8 cellular contexts compared by ENCODE assay signal in genomic region chr4:77025643-77026321, GRCh38. TPM values are rescaled to one million over a fixed set of nuclear protein-coding genes. Genes with fewer than 3 reads are reported as not detected.
DNase-seq lines count a peak whose midpoint lies in the region; ATAC-seq lines count a peak whose summit lies in the region.

No MANE protein-coding gene starts in this region.

- H3K27me3 Mint-ChIP-seq in activated T-cell treated with anti-CD3 and anti-CD28 coated beads, Interleukin-2, amount 50 U/mL, for 4 hours (ENCODE audit: low read depth) = no peaks in the 10 kb centered on the region
- H3K27me3 Mint-ChIP-seq in stimulated activated memory B cell treated with anti-CD40 and anti-IgM and Interleukin-4, amounts not matched to agents 10 μg/mL and 1 μg/mL and 100 μg/mL, for 72 hours = no peaks in the 10 kb centered on the region

- H3K4me3 Mint-ChIP-seq in activated T-cell treated with anti-CD3 and anti-CD28 coated beads, Interleukin-2, amount 50 U/mL, for 4 hours = peak overlapping the region; percentile 40
- H3K4me3 Mint-ChIP-seq in stimulated activated memory B cell treated with anti-CD40 and anti-IgM and Interleukin-4, amounts not matched to agents 10 μg/mL and 1 μg/mL and 100 μg/mL, for 72 hours = no peak overlapping the region

- peaks cover 55% of the 10 kb centered on the region for H3K36me3 Mint-ChIP-seq in activated T-cell treated with anti-CD3 and anti-CD28 coated beads, Interleukin-2, amount 50 U/mL, for 4 hours (ENCODE audit: insufficient read depth)
- H3K36me3 Mint-ChIP-seq in stimulated activated memory B cell treated with anti-CD40 and anti-IgM and Interleukin-4, amounts not matched to agents 10 μg/mL and 1 μg/mL and 100 μg/mL, for 72 hours = peaks cover 78% of the 10 kb centered on the region

- H3K9me3 Mint-ChIP-seq in activated T-cell treated with anti-CD3 and anti-CD28 coated beads, Interleukin-2, amount 50 U/mL, for 4 hours = no peaks in the 10 kb centered on the region
- no peaks in the 10 kb centered on the region for H3K9me3 Mint-ChIP-seq in stimulated activated memory B cell treated with anti-CD40 and anti-IgM and Interleukin-4, amounts not matched to agents 10 μg/mL and 1 μg/mL and 100 μg/mL, for 72 hours

- no peak for DNase-seq in activated T-cell treated with anti-CD3 and anti-CD28 coated beads, Interleukin-2, amount 50 U/mL, for 4 hours
- DNase-seq in activated T-cell treated with anti-CD3 and anti-CD28 coated beads for 4 hours (no peak), HCEC 1CT (peak; percentile 48), LHCN-M2 (ENCODE audit: low read depth) (peak; percentile 68), SK-N-DZ (ENCODE audit: low spot score) (no peak), HT-29 (ENCODE audit: low spot score) (no peak), NCI-H526 (lab: John Stamatoyannopoulos, UW) (no peak)

- peaks cover 41% of the 10 kb centered on the region for H3K4me1 Mint-ChIP-seq in activated T-cell treated with anti-CD3 and anti-CD28 coated beads, Interleukin-2, amount 50 U/mL, for 4 hours (ENCODE audit: low read depth)
- peaks cover 4% of the 10 kb centered on the region for H3K4me1 Mint-ChIP-seq in stimulated activated memory B cell treated with anti-CD40 and anti-IgM and Interleukin-4, amounts not matched to agents 10 μg/mL and 1 μg/mL and 100 μg/mL, for 72 hours

- ATAC-seq in activated T-cell treated with anti-CD3 and anti-CD28 coated beads, Interleukin-2, amount 50 U/mL, for 4 hours = peak; percentile 87 to 90
- ATAC-seq in stimulated activated memory B cell treated with anti-CD40 and anti-IgM and Interleukin-4, amounts not matched to agents 10 μg/mL and 1 μg/mL and 100 μg/mL, for 72 hours = peak; percentile 80

- no peak overlapping the region for H3K27ac Mint-ChIP-seq in stimulated activated memory B cell treated with anti-CD40 and anti-IgM and Interleukin-4, amounts not matched to agents 10 μg/mL and 1 μg/mL and 100 μg/mL, for 72 hours

RNA-seq across cellular contexts. Expression of gene CCNI, which starts 50.0 kb away (rescaled TPM):
- 100 to 1,000 TPM; 108 to 123 (median 114) TPM for total RNA-seq in activated T-cell treated with anti-CD3 and anti-CD28 coated beads, Interleukin-2, amount 50 U/mL, for 4 hours
- 163 and 176 TPM in 2 replicates for total RNA-seq in LHCN-M2 (2014; rRNA removed)
- 150 TPM for polyA plus RNA-seq in LHCN-M2 (2012)
- 141 and 145 TPM in 2 replicates for polyA plus RNA-seq in SK-N-DZ (2014; cell fraction: cytosol; rRNA removed)
- 45.9 and 53.7 TPM in 2 replicates for polyA plus RNA-seq in SK-N-DZ (2014; cell fraction: nucleus; rRNA removed)
- 92.6 and 116 TPM in 2 replicates for total RNA-seq in HT-29 (2014; rRNA removed; shearing (Covaris generic))

Comparison
In these comparisons a context has a peak if more than half of its experiments do, and no peak if none do; other contexts are left out.
1. DNase-seq: peak in HCEC 1CT (single experiment) and LHCN-M2 (single experiment); none in activated T-cell treated with anti-CD3 and anti-CD28 coated beads, Interleukin-2, amount 50 U/mL, for 4 hours (single experiment), activated T-cell treated with anti-CD3 and anti-CD28 coated beads for 4 hours (single experiment), SK-N-DZ (single experiment), HT-29 (single experiment) and NCI-H526 (0 of 2).